In the genomic region with DNA sequence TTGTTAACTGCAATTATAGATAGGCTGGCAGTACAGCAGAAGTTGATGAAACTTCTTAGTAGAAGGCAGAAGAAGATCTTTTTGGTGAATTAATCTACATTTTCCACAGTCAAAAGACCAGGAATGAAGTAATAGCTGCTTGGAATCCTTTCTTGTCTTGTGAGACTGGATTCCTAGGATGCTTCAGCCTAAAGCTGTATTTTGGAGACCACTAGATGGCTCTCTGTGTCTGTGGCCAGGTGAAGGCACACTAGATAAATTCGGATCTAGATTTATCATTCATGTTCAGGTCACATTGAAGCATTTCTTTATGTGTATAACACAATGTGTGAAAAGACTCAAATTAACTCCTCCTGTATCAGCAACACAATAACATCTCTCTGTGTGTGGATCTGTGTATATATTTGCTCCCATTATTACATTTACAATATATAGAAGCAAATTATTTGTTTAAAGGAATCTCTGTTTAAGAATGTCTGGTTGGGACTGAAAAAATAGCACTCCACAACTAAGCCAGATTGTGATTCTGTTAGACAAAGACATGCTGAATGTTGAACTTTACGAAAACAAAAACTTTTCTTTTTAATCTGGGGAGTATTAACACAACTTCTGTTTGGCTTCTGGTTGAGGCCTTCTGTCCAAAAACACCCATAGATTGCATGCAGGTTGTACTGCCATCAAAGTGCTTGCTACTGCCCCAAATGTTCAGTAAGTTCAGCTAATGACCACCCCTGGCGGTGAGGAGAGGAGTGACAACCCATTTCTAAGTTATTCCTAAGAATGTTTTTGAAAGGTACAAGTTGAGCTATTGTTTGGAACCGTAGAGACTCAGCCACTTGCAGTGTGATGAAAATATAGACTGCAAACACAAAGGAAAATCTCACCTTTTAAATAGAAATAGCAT, we compare ENCODE assay signal across 9 cellular contexts. TPM values are rescaled to one million over a fixed set of nuclear protein-coding genes. Genes with fewer than 3 reads are reported as not detected.
DNase-seq lines count a peak whose midpoint lies in the region; ATAC-seq and TF ChIP-seq lines count a peak whose summit lies in the region.
"Had no signal": no experiment of that assay in that cellular context is flagged by ENCODE, and none has a peak within 500 bp of the region (broad histone marks: within the 10 kb centered on the region; RNA-seq: fewer than 3 reads in every experiment).

No MANE protein-coding gene starts in this region.

- H4K20me1 ChIP-seq in SK-N-SH (ENCODE audit: insufficient read depth) (no peaks in the 10 kb centered on the region), hepatocyte (ENCODE audit: insufficient read depth, poor library complexity, severe bottlenecking) (no peaks in the 10 kb centered on the region)

- H2AFZ ChIP-seq in SK-N-SH (ENCODE audit: low read depth) = no peak overlapping the region
- no peak overlapping the region for H2AFZ ChIP-seq in hepatocyte

- peak; percentile 56 for TF ChIP-seq RAD21 in SK-N-SH (IDR thresholded peaks at IDR 0.05; ENCODE audit: low read length)

- H3K4me3 ChIP-seq in heart left ventricle (no peak overlapping the region), SK-N-SH (ENCODE audit: low read depth in 2 of 2, low read length in 1 of 2) (no peak overlapping the region; a peak in 1 of 4 replicates), hepatocyte (no peak overlapping the region)

- H3K4me1 ChIP-seq in heart left ventricle = no peaks in the 10 kb centered on the region
- H3K4me1 ChIP-seq in SK-N-SH (ENCODE audit: control insufficient read depth in 1 of 2, insufficient read depth in 2 of 2, low read depth in 1 of 2, low read length in 1 of 2) = no peaks in the 10 kb centered on the region
- no peaks in the 10 kb centered on the region for H3K4me1 ChIP-seq in hepatocyte (ENCODE audit: insufficient read depth)

- TF ChIP-seq CTCF in heart left ventricle (IDR thresholded peaks at IDR 0.05) (peak in 11 of 12 donors; percentile 18 to 51 (median 35)), SK-N-SH (IDR thresholded peaks at IDR 0.05) (peak; percentile 63), hepatocyte (IDR thresholded peaks at IDR 0.05; ENCODE audit: poor library complexity) (peak; percentile 48)

- 42 to 44% (median 43%) methylated on average over 4 of the region's 4 CpGs for WGBS in heart left ventricle, 4 donors
- WGBS in SK-N-SH (ENCODE audit: low lambda C conversion rate) = 4% methylated on average over 4 of the region's 4 CpGs
- 40% methylated on average over 4 of the region's 4 CpGs for WGBS in hepatocyte (ENCODE audit: low lambda C conversion rate, missing lambda C conversion rate)

- TF ChIP-seq EP300 in SK-N-SH (IDR thresholded peaks at IDR 0.05; ENCODE audit: borderline replicate concordance in 1 of 2, low read depth in 1 of 2, low read length in 1 of 2) = no peak

- POLR2A ChIA-PET in SK-N-SH (lab: Yijun Ruan, JAX) = no interaction called here

- no peaks in the 10 kb centered on the region for H3K9me2 ChIP-seq in SK-N-SH
- no peaks in the 10 kb centered on the region for H3K9me2 ChIP-seq in hepatocyte (replicated peaks; ENCODE audit: insufficient read depth)

- no peak overlapping the region for H3K9ac ChIP-seq in SK-N-SH

- H3K36me3 ChIP-seq in heart left ventricle = no peaks in the 10 kb centered on the region
- no peaks in the 10 kb centered on the region for H3K36me3 ChIP-seq in SK-N-SH (replicated peaks in 1 of 2; ENCODE audit: control insufficient read depth in 1 of 2, insufficient read depth in 2 of 2, low read length in 1 of 2)
- no peaks in the 10 kb centered on the region for H3K36me3 ChIP-seq in hepatocyte (replicated peaks; ENCODE audit: insufficient read depth, low read depth)

- H3K4me2 ChIP-seq in SK-N-SH (no peak overlapping the region), hepatocyte (no peak overlapping the region)

- H3K9me3 ChIP-seq in heart left ventricle = no peaks in the 10 kb centered on the region
- no peaks in the 10 kb centered on the region for H3K9me3 ChIP-seq in SK-N-SH
- no peaks in the 10 kb centered on the region for H3K9me3 ChIP-seq in hepatocyte (ENCODE audit: low read depth)

- no peak for ATAC-seq in heart left ventricle
- peak; percentile 80 for ATAC-seq in GM21528 (IDR thresholded peaks at IDR 0.05; ENCODE audit: low FRiP score, unreplicated experiment)

- CTCF ChIA-PET in SK-N-SH (lab: Yijun Ruan, JAX) = interaction anchor here (0.6 to 2.6 kb wide), 25 partner anchors 8 to 187 kb away, joined by 3 to 19 read pairs (median 3); a partner anchor contains a TSS

- H3K79me2 ChIP-seq in SK-N-SH (ENCODE audit: insufficient read depth) (no peaks in the 10 kb centered on the region), hepatocyte (no peaks in the 10 kb centered on the region)

- no peak for DNase-seq in heart left ventricle
- no peak for DNase-seq in cardiac septum (ENCODE audit: low spot score)
- peak; percentile 4 for DNase-seq in HPDE6-E6E7 (ENCODE audit: extremely low spot score)
- peak; percentile 54 for DNase-seq in SK-N-SH
- peak; percentile 42 for DNase-seq in hepatocyte (ENCODE audit: low spot score)
- DNase-seq in C1 segment of cervical spinal cord (lab: John Stamatoyannopoulos, UW) = no peak
- no peak for DNase-seq in T-helper 9 cell

- TF ChIP-seq POLR2A in heart left ventricle (IDR thresholded peaks at IDR 0.05) = no peak

- no peaks in the 10 kb centered on the region for H3F3A ChIP-seq in SK-N-SH (replicated peaks; ENCODE audit: insufficient read depth)

- intact Hi-C loops in heart left ventricle (cut with DNase I) = loop anchor here in 6 of 10 donors (2.0 to 10.0 kb wide), 3 partner anchors 123 to 126 kb away; no protein-coding TSS in a partner anchor
- intact Hi-C loops in cardiac septum (cut with DNase I) = no loop called here

- H3K27me3 ChIP-seq in heart left ventricle (peaks cover 0 to 17% (median 0%) of the 10 kb centered on the region in 9 donors), SK-N-SH (ENCODE audit: insufficient read depth) (no peaks in the 10 kb centered on the region), hepatocyte (peaks cover 8% of the 10 kb centered on the region)

- no peak overlapping the region for H3K27ac ChIP-seq in heart left ventricle
- H3K27ac ChIP-seq in SK-N-SH (ENCODE audit: low read depth in 2 of 2, low read length in 1 of 2) = no peak overlapping the region
- H3K27ac ChIP-seq in hepatocyte = no peak overlapping the region

TF ChIP-seq in SK-N-SH, 30 proteins besides CTCF, POLR2A, EP300 and RAD21:
- TF ChIP-seq NRF1 (IDR thresholded peaks at IDR 0.05; ENCODE audit: low read depth, low read length) (no peak), SMC3 (IDR thresholded peaks at IDR 0.05; ENCODE audit: low read depth, low read length) (peak; percentile 52)

RNA-seq across cellular contexts. Expression of a gene that starts 10.6 kb away (rescaled TPM):
- total RNA-seq in heart left ventricle (1 to 10 TPM in 2 of 9 donors, under 1 TPM in 7; 0.09 to 1.4 (median 0.32) TPM), cardiac septum (0.11 TPM), hepatocyte (under 0.01 and 0.10 TPM in 2 replicates)
- polyA plus RNA-seq in heart left ventricle (under 1 TPM; 0.06 to 0.19 TPM), SK-N-SH (2012; rRNA removed) (not detected in 2 replicates), hepatocyte (not detected in 2 replicates)
- not detected in 2 replicates for polyA plus RNA-seq in SK-N-SH (2012; cell fraction: cytosol; rRNA removed)
- polyA plus RNA-seq in SK-N-SH (2012; cell fraction: nucleus; rRNA removed) = not detected in 2 replicates
- total RNA-seq: dermis microvascular lymphatic vessel endothelial cell had no signal

Comparison
In these comparisons a context has a peak if more than half of its experiments do, and no peak if none do; other contexts are left out.
1. DNase-seq: peak in HPDE6-E6E7 (single experiment), SK-N-SH (single experiment) and hepatocyte (single experiment); none in heart left ventricle (0 of 5), cardiac septum (single experiment), C1 segment of cervical spinal cord (0 of 14) and T-helper 9 cell (single experiment).
2. Peak in every context shown above with its lines, with median percentiles within 50 percentile points of each other: CTCF ChIP-seq.